Comparison of ENCODE assay signal across 8 cellular contexts in the genomic region with DNA sequence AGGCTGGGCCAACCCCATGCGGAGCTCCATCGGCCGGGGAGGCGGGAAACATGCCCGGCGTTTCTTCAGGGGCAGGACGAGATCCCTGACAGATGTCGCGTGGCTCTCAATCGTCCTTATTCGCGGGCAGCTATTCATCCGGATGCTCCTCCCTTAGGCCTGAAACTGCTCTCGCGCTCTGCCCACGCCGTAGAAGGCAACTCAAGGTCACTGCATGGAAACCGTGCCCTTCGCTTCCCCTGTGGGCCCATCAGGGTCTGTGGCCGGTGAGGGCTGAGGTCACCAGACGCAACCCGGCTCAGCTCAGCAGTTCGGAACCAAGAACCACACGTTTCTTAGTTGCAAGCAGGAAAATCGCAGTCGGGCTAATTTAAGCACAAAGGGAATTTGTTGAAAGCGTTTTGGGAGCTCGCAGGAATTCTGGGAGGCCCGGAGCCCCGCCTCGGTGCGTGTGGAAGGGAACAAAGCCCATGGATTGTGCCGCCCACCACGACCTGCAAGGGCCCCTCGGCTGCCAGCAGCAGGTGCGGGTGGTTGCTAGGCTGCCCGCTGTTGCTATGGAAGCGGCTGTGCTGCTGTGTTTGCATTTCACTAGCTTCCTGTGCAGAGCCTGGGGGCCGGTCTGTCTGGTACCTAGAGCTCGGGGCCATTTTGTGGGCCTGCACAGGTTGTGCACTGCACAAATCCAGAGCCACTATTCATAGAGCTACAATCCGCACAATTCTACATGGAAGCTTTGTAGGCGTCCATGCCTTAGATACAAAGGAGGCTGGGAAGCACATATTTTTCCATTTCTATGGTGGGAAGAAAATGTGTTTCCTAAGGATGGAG. TPM values are rescaled to one million over a fixed set of nuclear protein-coding genes. Genes with fewer than 3 reads are reported as not detected.
DNase-seq lines count a peak whose midpoint lies in the region; ATAC-seq and TF ChIP-seq lines count a peak whose summit lies in the region.

No MANE protein-coding gene starts in this region.

- ATAC-seq in HG03103 (IDR thresholded peaks at IDR 0.05; ENCODE audit: low read depth, unreplicated experiment) (peak; percentile 91), naive B cell (ENCODE audit: low read depth in 2 of 2) (peak; percentile 74 to 76)

- TF ChIP-seq CTCF in epithelial cell of proximal tubule (conservative IDR thresholded peaks at IDR 0.05; ENCODE audit: low read depth, low read length), result no peak

- peak; percentile 73 for DNase-seq in NCI-H82 (lab: John Stamatoyannopoulos, UW)
- DNase-seq in NCI-H82 treated with DMSO at 0.1 percent for 48 hours (lab: John Stamatoyannopoulos, UW; ENCODE audit: unreplicated experiment), result no peak
- DNase-seq in NCI-H2227 (lab: John Stamatoyannopoulos, UW; ENCODE audit: unreplicated experiment), result peak; percentile 96
- peak; percentile 49 for DNase-seq in activated T-cell treated with anti-CD3 and anti-CD28 coated beads for 24 hours (ENCODE audit: low read depth)
- DNase-seq in epithelial cell of proximal tubule (ENCODE audit: low read depth), result no peak
- DNase-seq in naive B cell, result peak; percentile 73
- DNase-seq in stimulated activated naive CD4-positive, alpha-beta T cell (lab: John Stamatoyannopoulos, UW), result peak; percentile 32 to 85 (median 59)

- H3K4me3 Mint-ChIP-seq in naive B cell, result peak overlapping the region; percentile 79 to 92 (median 89)

- H3K27me3 Mint-ChIP-seq in naive B cell, result peaks cover 4 to 15% (median 8%) of the 10 kb centered on the region in 3 donors

- no peaks in the 10 kb centered on the region for H3K36me3 Mint-ChIP-seq in naive B cell

- peak overlapping the region; percentile 33 for H3K4me3 ChIP-seq in epithelial cell of proximal tubule (ENCODE audit: low read depth, low read length)

- H3K27ac Mint-ChIP-seq in naive B cell, result peak overlapping the region; percentile 59 to 98 (median 89)

- peaks cover 15 to 22% (median 17%) of the 10 kb centered on the region in 3 donors for H3K4me1 Mint-ChIP-seq in naive B cell

- no peaks in the 10 kb centered on the region for H3K9me3 Mint-ChIP-seq in naive B cell

RNA-seq across cellular contexts. Expression of a gene that starts 6.1 kb away (rescaled TPM):
- not detected in 2 replicates for total RNA-seq in epithelial cell of proximal tubule
- not detected for polyA plus RNA-seq in naive B cell (ENCODE audit: low read depth in 6 of 6)

RNA-seq across cellular contexts. Expression of a gene that starts 51.5 kb away (rescaled TPM):
- not detected in 2 replicates for total RNA-seq in epithelial cell of proximal tubule
- polyA plus RNA-seq in naive B cell (ENCODE audit: low read depth in 6 of 6), result not detected

RNA-seq across cellular contexts. Expression of a gene that starts 57.0 kb away (rescaled TPM):
- 0.40 and 2.4 TPM in 2 replicates for total RNA-seq in epithelial cell of proximal tubule
- polyA plus RNA-seq in naive B cell (ENCODE audit: low read depth in 6 of 6), result not detected

Comparison
In these comparisons a context has a peak if more than half of its experiments do, and no peak if none do; other contexts are left out.
1. DNase-seq: peak in NCI-H82 (single experiment), NCI-H2227 (single experiment), activated T-cell treated with anti-CD3 and anti-CD28 coated beads for 24 hours (single experiment), naive B cell (single experiment) and stimulated activated naive CD4-positive, alpha-beta T cell (6 of 6); none in NCI-H82 treated with DMSO at 0.1 percent for 48 hours (single experiment) and epithelial cell of proximal tubule (single experiment).